12 cellular contexts compared by ENCODE assay signal in the genomic region with DNA sequence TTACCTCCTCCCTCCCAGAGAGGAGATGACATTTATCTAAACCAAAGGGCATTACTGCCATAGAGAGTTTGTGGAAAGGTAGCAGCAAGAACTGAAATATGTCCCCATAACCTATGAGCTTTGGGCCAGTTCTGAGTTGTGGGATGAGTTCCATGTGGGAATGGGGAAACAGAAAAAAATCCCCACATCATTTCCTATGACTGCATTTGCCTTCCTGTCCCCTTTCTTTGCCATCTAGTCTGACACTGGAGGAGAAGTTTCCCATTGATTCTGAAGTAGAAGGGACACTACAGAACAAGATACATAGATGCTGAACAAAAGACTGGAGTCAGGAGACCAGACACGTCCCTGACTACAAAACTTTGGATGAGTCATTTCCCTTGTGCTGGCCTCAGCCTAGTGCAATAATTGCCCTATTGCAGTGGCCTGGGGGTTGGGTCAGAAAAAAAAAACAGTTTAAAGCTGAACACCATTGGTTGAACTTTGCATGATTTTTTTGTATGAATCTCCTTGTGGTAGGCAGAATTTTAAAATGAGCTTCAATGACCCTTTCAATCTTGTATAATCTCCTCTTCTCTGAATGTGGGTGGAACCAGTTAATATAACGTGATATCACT.
DNase-seq lines count a peak whose midpoint lies in the region; TF ChIP-seq lines count a peak whose summit lies in the region.
"Had no signal": no experiment of that assay in that cellular context is flagged by ENCODE, and none has a peak within 500 bp of the region (broad histone marks: within the 10 kb centered on the region; RNA-seq: fewer than 3 reads in every experiment).

No MANE protein-coding gene starts in this region.

- peaks cover 6% of the 10 kb centered on the region for H3K27me3 ChIP-seq in adipocyte (replicated peaks; ENCODE audit: control insufficient read depth, insufficient read depth, low read length)
- H3K27me3 ChIP-seq: right atrium auricular region had no signal

- H3K36me3 ChIP-seq in adipocyte (ENCODE audit: control insufficient read depth, insufficient read depth, low read length, severe bottlenecking), result no peaks in the 10 kb centered on the region
- H3K36me3 ChIP-seq: right atrium auricular region had no signal

- in situ Hi-C loops in GM13977 (cut with MboI; ENCODE audit: low pct_unique_long_range_greater_than_20kb, low sequenced_read_pairs, unreplicated experiment), result no loop called here

- no peak overlapping the region for H3K9ac ChIP-seq in adipocyte (ENCODE audit: low read length)

- H3K4me1 ChIP-seq in adipocyte (ENCODE audit: control insufficient read depth, insufficient read depth, low read length), result peaks cover 8% of the 10 kb centered on the region
- H3K4me1 ChIP-seq: right atrium auricular region had no signal

- DNase-seq in AG20443 (ENCODE audit: low spot score) (peak; percentile 69), HS-5 (ENCODE audit: low read depth) (peak; percentile 61), adipocyte (ENCODE audit: low read depth) (peak; percentile 71), kidney glomerular epithelial cell (lab: John Stamatoyannopoulos, UW) (peak; percentile 53), NCI-H524 treated with DMSO at 0.1 percent for 48 hours (lab: John Stamatoyannopoulos, UW) (no peak), GM13977 (ENCODE audit: low spot score) (no peak), HPDE6-E6E7 (ENCODE audit: extremely low spot score) (no peak)
- no peak for DNase-seq in stimulated activated CD4-positive, alpha-beta T cell treated with anti-CD3 and anti-CD28 coated beads, Interleukin-15, amount 100 ng/mL, for 24 hours
- DNase-seq: dorsolateral prefrontal cortex, NCI-H1694 had no signal

- H3K9me3 ChIP-seq in adipocyte (ENCODE audit: control insufficient read depth, low read length), result peaks cover 9% of the 10 kb centered on the region
- H3K9me3 ChIP-seq: right atrium auricular region had no signal

- H3K4me3 ChIP-seq in adipocyte (ENCODE audit: low read length), result no peak overlapping the region
- H3K4me3 ChIP-seq: dorsolateral prefrontal cortex, right atrium auricular region, SK-N-MC had no signal

- no peak for TF ChIP-seq CTCF in GM13977 (IDR thresholded peaks at IDR 0.05; ENCODE audit: extremely low read depth, insufficient read depth, missing control alignments)

Comparison
In these comparisons a context has a peak if more than half of its experiments do, and no peak if none do; other contexts are left out.
1. DNase-seq: peak in AG20443 (single experiment), HS-5 (single experiment), adipocyte (single experiment) and kidney glomerular epithelial cell (single experiment); none in NCI-H524 treated with DMSO at 0.1 percent for 48 hours (single experiment), stimulated activated CD4-positive, alpha-beta T cell treated with anti-CD3 and anti-CD28 coated beads, Interleukin-15, amount 100 ng/mL, for 24 hours (single experiment), GM13977 (single experiment) and HPDE6-E6E7 (single experiment).